ENCODE assay signal across 15 cellular contexts in genomic region chr2:235964787-235965390, GRCh38.
DNase-seq lines count a peak whose midpoint lies in the region; ATAC-seq and TF ChIP-seq lines count a peak whose summit lies in the region.
"Had no signal": no experiment of that assay in that cellular context is flagged by ENCODE, and none has a peak within 500 bp of the region (broad histone marks: within the 10 kb centered on the region; RNA-seq: fewer than 3 reads in every experiment).

No MANE protein-coding gene starts in this region.

- H2BK12ac ChIP-seq in H9 (ENCODE audit: insufficient read length, low read depth, low read length): no peak overlapping the region

- H3K4me3 ChIP-seq in H7 (ENCODE audit: insufficient read depth, low read depth, low read length): no peak overlapping the region
- H3K4me3 ChIP-seq in spleen: no peak overlapping the region

- no peaks in the 10 kb centered on the region for H4K20me1 ChIP-seq in H9 (ENCODE audit: control insufficient read depth, insufficient read depth, insufficient read length)

- H3K18ac ChIP-seq in H9 (ENCODE audit: insufficient read length, low read depth, low read length): no peak overlapping the region

- H2AFZ ChIP-seq in H9 (ENCODE audit: low read length): no peak overlapping the region

- H3K27me3 ChIP-seq in H7 (ENCODE audit: control insufficient read depth, insufficient read depth, low read length) (no peaks in the 10 kb centered on the region), H9 (ENCODE audit: insufficient read depth, low read length) (no peaks in the 10 kb centered on the region), spleen (replicated peaks in 1 of 7) (no peaks in the 10 kb centered on the region)

- peaks cover 2% of the 10 kb centered on the region; the same call in 1 of the 2 replicates for H3K27me3 Mint-ChIP-seq in H9 (ENCODE audit: low read depth)
- peaks cover 14% of the 10 kb centered on the region for H3K27me3 Mint-ChIP-seq in endothelial cell (ENCODE audit: unreplicated experiment)
- H3K27me3 Mint-ChIP-seq in activated CD4-positive, alpha-beta T cell treated with anti-CD3 and anti-CD28 coated beads, Interleukin-2, amount 10 ng/mL, durations not matched to agents 24 days and 14 days: no peaks in the 10 kb centered on the region

- no peak overlapping the region for H3K4me3 Mint-ChIP-seq in H9
- H3K4me3 Mint-ChIP-seq in endothelial cell (ENCODE audit: unreplicated experiment): no peak overlapping the region
- H3K4me3 Mint-ChIP-seq in activated CD4-positive, alpha-beta T cell treated with anti-CD3 and anti-CD28 coated beads, Interleukin-2, amount 10 ng/mL, durations not matched to agents 24 days and 14 days: no peak overlapping the region
- H3K4me3 Mint-ChIP-seq: CD14-positive monocyte; CD8-positive, alpha-beta T cell; IgD-negative memory B cell had no signal

- no peak overlapping the region for H3K14ac ChIP-seq in H9 (ENCODE audit: insufficient read depth, low read length)

- peak overlapping the region; percentile 1 for H3K23ac ChIP-seq in H9 (ENCODE audit: insufficient read length, low read depth, low read length)

- H3K9ac ChIP-seq in H9 (ENCODE audit: extremely low read depth, insufficient read length, low read length): no peak overlapping the region

- H3K4me1 ChIP-seq in H9 (ENCODE audit: insufficient read depth, low read length) (no peaks in the 10 kb centered on the region; the same call in 1 of the 2 replicates), spleen (no peaks in the 10 kb centered on the region)
- H3K4me1 ChIP-seq: Caco-2 had no signal

- H2AK5ac ChIP-seq in H9 (ENCODE audit: insufficient read length, low read length): no peak overlapping the region

- intact Hi-C loops in spleen (cut with DNase I; ENCODE audit: low total_unique reads): no loop called here
- intact Hi-C loops in activated CD4-positive, alpha-beta T cell treated with anti-CD3 and anti-CD28 coated beads, Interleukin-2, amount 10 ng/mL, durations not matched to agents 24 days and 14 days (cut with micrococcal nuclease): no loop called here

- peaks cover 3 to 13% (median 7%) of the 10 kb centered on the region in 3 experiments; a peak in 5 of 7 replicates for H3K36me3 Mint-ChIP-seq in H9 (ENCODE audit: insufficient read depth in 1 of 3, low read depth in 3 of 3)
- H3K36me3 Mint-ChIP-seq in endothelial cell (ENCODE audit: low read depth, unreplicated experiment): peaks cover 11% of the 10 kb centered on the region
- no peaks in the 10 kb centered on the region for H3K36me3 Mint-ChIP-seq in activated CD4-positive, alpha-beta T cell treated with anti-CD3 and anti-CD28 coated beads, Interleukin-2, amount 10 ng/mL, durations not matched to agents 24 days and 14 days (ENCODE audit: low read depth)
- H3K36me3 Mint-ChIP-seq: CD14-positive monocyte; CD8-positive, alpha-beta T cell; IgD-negative memory B cell had no signal

- H3K27ac ChIP-seq in H9 (ENCODE audit: insufficient read length, low read depth, low read length): no peak overlapping the region
- H3K27ac ChIP-seq in spleen: no peak overlapping the region

- TF ChIP-seq CTCF in H9 (conservative IDR thresholded peaks at IDR 0.05) (no peak), endothelial cell (IDR thresholded peaks at IDR 0.05; ENCODE audit: unreplicated experiment) (no peak), spleen (IDR thresholded peaks at IDR 0.05 in 8 of 11, conservative IDR thresholded peaks at IDR 0.05 in 3 of 11) (no peak)

- no peak overlapping the region for H3K4me2 ChIP-seq in H9 (ENCODE audit: insufficient read depth, insufficient read length, low read length)

- H3K36me3 ChIP-seq in H7 (replicated peaks; ENCODE audit: control insufficient read depth, insufficient read depth, low read length): no peaks in the 10 kb centered on the region; the same call in 1 of the 2 replicates
- peaks cover 0 to 9% (median 0%) of the 10 kb centered on the region in 6 donors for H3K36me3 ChIP-seq in spleen

- no peaks in the 10 kb centered on the region; a peak in 1 of 5 replicates for H3K9me3 Mint-ChIP-seq in H9
- no peaks in the 10 kb centered on the region for H3K9me3 Mint-ChIP-seq in endothelial cell (ENCODE audit: unreplicated experiment)
- no peaks in the 10 kb centered on the region for H3K9me3 Mint-ChIP-seq in activated CD4-positive, alpha-beta T cell treated with anti-CD3 and anti-CD28 coated beads, Interleukin-2, amount 10 ng/mL, durations not matched to agents 24 days and 14 days
- H3K9me3 Mint-ChIP-seq: CD8-positive, alpha-beta T cell; IgD-negative memory B cell had no signal

- no peak overlapping the region for H2BK120ac ChIP-seq in H9 (ENCODE audit: low read depth, low read length, poor library complexity, severe bottlenecking)

- H3K23me2 ChIP-seq in H9 (ENCODE audit: insufficient read length, low read depth, low read length, poor library complexity, severe bottlenecking): no peaks in the 10 kb centered on the region

- no CpG with 5 or more reads among the region's 13 CpGs for WGBS in H9 (ENCODE audit: extremely low coverage, insufficient read length, low lambda C conversion rate)
- WGBS in spleen, 5 donors: 74 to 80% (median 77%) methylated on average over 13 of the region's 13 CpGs

- H3K4me1 Mint-ChIP-seq in H9 (peaks cover 7 to 10% of the 10 kb centered on the region in 2 experiments), endothelial cell (ENCODE audit: unreplicated experiment) (peaks cover 16% of the 10 kb centered on the region)
- no peaks in the 10 kb centered on the region for H3K4me1 Mint-ChIP-seq in activated CD4-positive, alpha-beta T cell treated with anti-CD3 and anti-CD28 coated beads, Interleukin-2, amount 10 ng/mL, durations not matched to agents 24 days and 14 days
- H3K4me1 Mint-ChIP-seq: CD14-positive monocyte, IgD-negative memory B cell had no signal

- no peak overlapping the region for H2BK15ac ChIP-seq in H9 (ENCODE audit: low read depth, low read length)

- TF ChIP-seq POLR2A in spleen (IDR thresholded peaks at IDR 0.05): no peak

- H3K27ac Mint-ChIP-seq in H9 (peak overlapping the region in 1 of 3 experiments; percentile 32; a peak in 2 of 7 replicates), endothelial cell (ENCODE audit: unreplicated experiment) (peak overlapping the region; percentile 28)
- H3K27ac Mint-ChIP-seq in activated CD4-positive, alpha-beta T cell treated with anti-CD3 and anti-CD28 coated beads, Interleukin-2, amount 10 ng/mL, durations not matched to agents 24 days and 14 days: no peak overlapping the region
- H3K27ac Mint-ChIP-seq: CD14-positive monocyte; CD8-positive, alpha-beta T cell; IgD-negative memory B cell had no signal

- no peak overlapping the region for H3K56ac ChIP-seq in H9 (ENCODE audit: insufficient read length, low read depth, low read length)

- H3K4ac ChIP-seq in H9 (ENCODE audit: low read depth, low read length): no peak overlapping the region

- no peak overlapping the region for H2BK20ac ChIP-seq in H9 (ENCODE audit: low read depth, low read length, poor library complexity, severe bottlenecking)

- H4K8ac ChIP-seq in H9 (replicated peaks; ENCODE audit: insufficient read length, low read depth, low read length): no peak overlapping the region

- no peaks in the 10 kb centered on the region for H3K79me2 ChIP-seq in H9 (ENCODE audit: insufficient read depth, low read length)

- no peak for ATAC-seq in esophagus mucosa
- ATAC-seq: CD8-positive, alpha-beta T cell; HCT116 had no signal

- H4K91ac ChIP-seq in H9 (ENCODE audit: insufficient read length, low read depth, low read length): no peak overlapping the region

- H3K9me3 ChIP-seq in H9 (ENCODE audit: control insufficient read depth, low read depth, low read length): no peaks in the 10 kb centered on the region
- H3K9me3 ChIP-seq in spleen: no peaks in the 10 kb centered on the region
- H3K9me3 ChIP-seq: Caco-2 had no signal

- no peaks in the 10 kb centered on the region for H3K79me1 ChIP-seq in H9 (ENCODE audit: insufficient read depth, low read depth, low read length, poor library complexity, severe bottlenecking)

- peak; percentile 43 for DNase-seq in H7
- DNase-seq in H9: peak; percentile 23
- no peak for DNase-seq in endothelial cell (ENCODE audit: low spot score)
- peak; percentile 36 for DNase-seq in spleen
- DNase-seq in activated CD4-positive, alpha-beta T cell treated with anti-CD3 and anti-CD28 coated beads, Interleukin-2, amount 10 ng/mL, durations not matched to agents 24 days and 14 days: no peak
- DNase-seq in NCI-H1930 (lab: John Stamatoyannopoulos, UW): no peak
- DNase-seq: Caco-2; CD8-positive, alpha-beta T cell; DND-41; GDM1; GOT3 had no signal

- H4K5ac ChIP-seq in H9 (ENCODE audit: insufficient read length, low read depth, low read length): no peak overlapping the region

- H3T11ph ChIP-seq in H9 (ENCODE audit: low read length): no peak overlapping the region

- H2BK5ac ChIP-seq in H9 (ENCODE audit: insufficient read length, low read length): no peak overlapping the region

Comparison
In these comparisons a context has a peak if more than half of its experiments do, and no peak if none do; other contexts are left out.
1. DNase-seq: peak in H7 (single experiment), H9 (single experiment) and spleen (single experiment); none in endothelial cell (single experiment), activated CD4-positive, alpha-beta T cell treated with anti-CD3 and anti-CD28 coated beads, Interleukin-2, amount 10 ng/mL, durations not matched to agents 24 days and 14 days (single experiment) and NCI-H1930 (0 of 2).